In genomic region chr12:110577717-110578521, GRCh38 we compare ENCODE assay signal across 8 cellular contexts. TPM values are rescaled to one million over a fixed set of nuclear protein-coding genes. Genes with fewer than 3 reads are reported as not detected.
DNase-seq lines count a peak whose midpoint lies in the region; ATAC-seq and TF ChIP-seq lines count a peak whose summit lies in the region.

No MANE protein-coding gene starts in this region.

- H3K27me3 Mint-ChIP-seq in activated CD4-positive, alpha-beta memory T cell treated with anti-CD3 and anti-CD28 coated beads, Interleukin-2, amount 10 ng/mL, durations not matched to agents 7 days and 5 days, result no peaks in the 10 kb centered on the region

- peaks cover 66% of the 10 kb centered on the region for H3K4me1 Mint-ChIP-seq in activated CD4-positive, alpha-beta memory T cell treated with anti-CD3 and anti-CD28 coated beads, Interleukin-2, amount 10 ng/mL, durations not matched to agents 7 days and 5 days

- H3K27me3 ChIP-seq in GM06990 (replicated peaks; ENCODE audit: control insufficient read depth, insufficient read depth, low read length), result no peaks in the 10 kb centered on the region

- in situ Hi-C loops in KBM-7 (cut with MboI; ENCODE audit: low pct_unique_long_range_greater_than_20kb, low sequenced_read_pairs), result no loop called here

- peak; percentile 70 for ATAC-seq in stimulated activated naive CD8-positive, alpha-beta T cell treated with anti-CD3 and anti-CD28 coated beads, Interleukin-15, Interleukin-2, amounts not matched to agents 100 U/mL and 50 U/mL, for 24 hours
- no peak for ATAC-seq in HG03571 (IDR thresholded peaks at IDR 0.05; ENCODE audit: unreplicated experiment)
- ATAC-seq in HG03025 (IDR thresholded peaks at IDR 0.05; ENCODE audit: low FRiP score, unreplicated experiment), result no peak

- peak overlapping the region; percentile 98 for H3K27ac Mint-ChIP-seq in activated CD4-positive, alpha-beta memory T cell treated with anti-CD3 and anti-CD28 coated beads, Interleukin-2, amount 10 ng/mL, durations not matched to agents 7 days and 5 days

- peak overlapping the region; percentile 97 for H3K4me3 ChIP-seq in GM06990 (replicated peaks; ENCODE audit: low read depth, low read length)
- H3K4me3 ChIP-seq in foreskin fibroblast (ENCODE audit: low read depth in 1 of 2, low read length in 2 of 2), result peak overlapping the region; percentile 29 to 38

- peak overlapping the region; percentile 67 for H3K4me3 Mint-ChIP-seq in activated CD4-positive, alpha-beta memory T cell treated with anti-CD3 and anti-CD28 coated beads, Interleukin-2, amount 10 ng/mL, durations not matched to agents 7 days and 5 days

- H3K36me3 Mint-ChIP-seq in activated CD4-positive, alpha-beta memory T cell treated with anti-CD3 and anti-CD28 coated beads, Interleukin-2, amount 10 ng/mL, durations not matched to agents 7 days and 5 days (ENCODE audit: low read depth), result peaks cover 42% of the 10 kb centered on the region

- TF ChIP-seq CTCF in GM06990 (IDR thresholded peaks at IDR 0.05; ENCODE audit: insufficient read depth, low read length, poor library complexity, severe bottlenecking) (no peak), foreskin fibroblast (IDR thresholded peaks at IDR 0.05; ENCODE audit: low read depth, low read length) (no peak)

- CTCF ChIA-PET in activated CD4-positive, alpha-beta memory T cell treated with anti-CD3 and anti-CD28 coated beads, Interleukin-2, amount 10 ng/mL, durations not matched to agents 7 days and 5 days (lab: Charles Lee), result interaction anchor here (0.7 to 1.8 kb wide), 5 partner anchors 22 to 128 kb away, joined by 3 to 5 read pairs (median 4); partner anchors contain the start of genes ARPC3 and FAM216A

- H3K9me3 Mint-ChIP-seq in activated CD4-positive, alpha-beta memory T cell treated with anti-CD3 and anti-CD28 coated beads, Interleukin-2, amount 10 ng/mL, durations not matched to agents 7 days and 5 days, result peaks cover 3% of the 10 kb centered on the region

- peak; percentile 60 for DNase-seq in GM06990 (ENCODE audit: extremely low read depth, insufficient read length)
- peak; percentile 56 for DNase-seq in KBM-7
- DNase-seq in activated CD4-positive, alpha-beta memory T cell treated with anti-CD3 and anti-CD28 coated beads, Interleukin-2, amount 10 ng/mL, durations not matched to agents 7 days and 5 days, result peak; percentile 54
- DNase-seq in foreskin fibroblast, result peak; percentile 69 to 86
- DNase-seq in stimulated activated naive CD8-positive, alpha-beta T cell treated with anti-CD3 and anti-CD28 coated beads, Interleukin-15, Interleukin-2, amounts not matched to agents 100 U/mL and 50 U/mL, for 24 hours, result peak; percentile 33
- DNase-seq in iPS-NIHi11 (ENCODE audit: low spot score), result no peak

- no peaks in the 10 kb centered on the region for H3K36me3 ChIP-seq in GM06990 (ENCODE audit: control insufficient read depth, insufficient read depth, low read length)

- POLR2A ChIA-PET in activated CD4-positive, alpha-beta memory T cell treated with anti-CD3 and anti-CD28 coated beads, Interleukin-2, amount 10 ng/mL, durations not matched to agents 7 days and 5 days (lab: Charles Lee), result interaction anchor here (0.6 to 4.6 kb wide), 17 partner anchors 8 to 498 kb away, joined by 3 to 43 read pairs (median 4); partner anchors contain the start of genes ARPC3, FAM216A, GPN3 and RAD9B

RNA-seq across cellular contexts. Expression of gene PPTC7, which starts 5.2 kb away (rescaled TPM):
- 10 to 100 TPM; 31.5 to 31.8 TPM for total RNA-seq in activated CD4-positive, alpha-beta memory T cell treated with anti-CD3 and anti-CD28 coated beads, Interleukin-2, amount 10 ng/mL, durations not matched to agents 7 days and 5 days

RNA-seq across cellular contexts. Expression of gene TCTN1, which starts 36.0 kb away (rescaled TPM):
- 1 to 10 TPM; 2.6 to 3.4 TPM for total RNA-seq in activated CD4-positive, alpha-beta memory T cell treated with anti-CD3 and anti-CD28 coated beads, Interleukin-2, amount 10 ng/mL, durations not matched to agents 7 days and 5 days
